ENCODE assay signal across 8 cellular contexts in the genomic region with DNA sequence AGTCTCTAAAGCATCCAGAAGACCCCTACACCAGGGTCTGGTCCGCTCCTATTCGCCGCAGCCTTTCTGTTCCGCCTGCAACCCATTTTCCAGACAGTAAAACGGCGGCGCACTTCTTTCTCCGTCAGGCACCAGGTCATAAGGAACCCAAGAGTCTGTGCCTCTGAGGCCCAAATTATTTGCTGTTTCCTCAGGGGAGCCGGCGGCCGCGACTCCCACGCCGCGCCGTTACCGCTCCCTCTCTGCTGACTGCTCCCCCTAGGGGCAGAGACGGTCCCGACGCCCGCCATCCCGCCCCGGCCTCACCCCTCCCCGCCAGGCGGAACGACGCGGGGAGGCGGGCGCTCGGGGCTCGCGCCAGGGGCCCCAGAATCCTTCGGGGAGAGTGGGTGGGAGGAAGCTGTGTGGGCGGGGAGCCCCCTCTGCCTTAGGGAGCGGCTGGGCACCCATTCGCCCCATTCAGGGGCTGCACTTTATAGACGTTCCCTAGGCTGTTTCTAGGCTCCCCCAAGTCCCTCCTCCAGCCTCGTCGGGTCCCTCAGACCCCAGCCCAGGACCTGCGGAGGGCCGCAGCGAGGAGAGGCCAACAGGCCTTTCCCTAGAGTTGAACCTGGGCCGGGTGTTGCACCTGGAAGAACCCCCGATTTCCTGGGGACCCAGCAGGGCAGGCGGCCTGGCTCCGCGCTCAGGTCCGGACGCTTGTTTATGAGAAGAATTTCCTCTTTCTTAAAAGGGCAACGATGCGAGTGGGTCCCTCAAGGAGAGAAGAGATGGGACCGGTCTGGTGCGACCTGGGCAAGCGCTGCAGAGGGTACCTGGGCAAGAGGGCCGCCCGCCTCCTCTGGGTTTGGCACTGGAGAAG.
DNase-seq lines count a peak whose midpoint lies in the region; ATAC-seq and TF ChIP-seq lines count a peak whose summit lies in the region.

No MANE protein-coding gene starts in this region.

- peak; percentile 40 for ATAC-seq in GM21619 (IDR thresholded peaks at IDR 0.05; ENCODE audit: unreplicated experiment)

- peak overlapping the region; percentile 99 to 100 for H3K27ac ChIP-seq in mucosa of rectum (ENCODE audit: low read depth in 2 of 2, low read length in 2 of 2)

- H3K9me3 ChIP-seq in mucosa of rectum (ENCODE audit: control insufficient read depth in 2 of 2, low read length in 2 of 2), result no peaks in the 10 kb centered on the region

- TF ChIP-seq POLR2A in erythroblast (IDR thresholded peaks at IDR 0.05; ENCODE audit: low read length), result peak; percentile 75

- H3K9ac ChIP-seq in mucosa of rectum (ENCODE audit: low read depth in 1 of 2, low read length in 2 of 2), result peak overlapping the region; percentile 92 to 95

- no peaks in the 10 kb centered on the region for H3K36me3 ChIP-seq in mucosa of rectum (ENCODE audit: control insufficient read depth in 2 of 2, insufficient read depth in 2 of 2, low read length in 2 of 2)

- peak overlapping the region; percentile 85 to 89 for H3K4me3 ChIP-seq in mucosa of rectum (ENCODE audit: low read length in 2 of 2)

- TF ChIP-seq EP300 in Ishikawa (IDR thresholded peaks at IDR 0.05; ENCODE audit: borderline replicate concordance), result peak; percentile 20; the same call in 1 of the 2 replicates

- peak; percentile 66 for TF ChIP-seq RAD21 in Ishikawa (IDR thresholded peaks at IDR 0.05; ENCODE audit: low read depth)

- no peaks in the 10 kb centered on the region for H3K27me3 ChIP-seq in mucosa of rectum (ENCODE audit: control insufficient read depth in 2 of 2, insufficient read depth in 2 of 2, low read length in 2 of 2)

- peak; percentile 86 for DNase-seq in DMS153 treated with DMSO at 0.1 percent for 48 hours (lab: John Stamatoyannopoulos, UW; ENCODE audit: unreplicated experiment)
- DNase-seq in OCI-M1 (lab: John Stamatoyannopoulos, UW), result peak; percentile 98
- peak; percentile 95 for DNase-seq in activated T-cell treated with anti-CD3 and anti-CD28 coated beads, Interleukin-2, amount 50 U/mL, for 1 hour
- DNase-seq in erythroblast (lab: John Stamatoyannopoulos, UW), result peak; percentile 98
- DNase-seq in stimulated activated CD8-positive, alpha-beta memory T cell treated with anti-CD3 and anti-CD28 coated beads, Interleukin-4, amount 100 ng/mL, for 48 hours, result peak; percentile 95

- H3K4me1 ChIP-seq in mucosa of rectum (ENCODE audit: control insufficient read depth in 2 of 2, insufficient read depth in 2 of 2, low read length in 2 of 2), result peaks cover 39 to 43% of the 10 kb centered on the region in 2 donors

TF ChIP-seq in Ishikawa, 13 proteins besides CTCF, POLR2A, EP300 and RAD21:
- peak; percentile 43 for TF ChIP-seq NFIC (IDR thresholded peaks at IDR 0.05)
- TF ChIP-seq, protein P1, sequence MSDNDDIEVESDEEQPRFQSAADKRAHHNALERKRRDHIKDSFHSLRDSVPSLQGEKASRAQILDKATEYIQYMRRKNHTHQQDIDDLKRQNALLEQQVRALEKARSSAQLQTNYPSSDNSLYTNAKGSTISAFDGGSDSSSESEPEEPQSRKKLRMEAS (IDR thresholded peaks at IDR 0.05), result peak; percentile 89
- no peak for TF ChIP-seq CEBPB (IDR thresholded peaks at IDR 0.05)
- TF ChIP-seq, protein P2, sequence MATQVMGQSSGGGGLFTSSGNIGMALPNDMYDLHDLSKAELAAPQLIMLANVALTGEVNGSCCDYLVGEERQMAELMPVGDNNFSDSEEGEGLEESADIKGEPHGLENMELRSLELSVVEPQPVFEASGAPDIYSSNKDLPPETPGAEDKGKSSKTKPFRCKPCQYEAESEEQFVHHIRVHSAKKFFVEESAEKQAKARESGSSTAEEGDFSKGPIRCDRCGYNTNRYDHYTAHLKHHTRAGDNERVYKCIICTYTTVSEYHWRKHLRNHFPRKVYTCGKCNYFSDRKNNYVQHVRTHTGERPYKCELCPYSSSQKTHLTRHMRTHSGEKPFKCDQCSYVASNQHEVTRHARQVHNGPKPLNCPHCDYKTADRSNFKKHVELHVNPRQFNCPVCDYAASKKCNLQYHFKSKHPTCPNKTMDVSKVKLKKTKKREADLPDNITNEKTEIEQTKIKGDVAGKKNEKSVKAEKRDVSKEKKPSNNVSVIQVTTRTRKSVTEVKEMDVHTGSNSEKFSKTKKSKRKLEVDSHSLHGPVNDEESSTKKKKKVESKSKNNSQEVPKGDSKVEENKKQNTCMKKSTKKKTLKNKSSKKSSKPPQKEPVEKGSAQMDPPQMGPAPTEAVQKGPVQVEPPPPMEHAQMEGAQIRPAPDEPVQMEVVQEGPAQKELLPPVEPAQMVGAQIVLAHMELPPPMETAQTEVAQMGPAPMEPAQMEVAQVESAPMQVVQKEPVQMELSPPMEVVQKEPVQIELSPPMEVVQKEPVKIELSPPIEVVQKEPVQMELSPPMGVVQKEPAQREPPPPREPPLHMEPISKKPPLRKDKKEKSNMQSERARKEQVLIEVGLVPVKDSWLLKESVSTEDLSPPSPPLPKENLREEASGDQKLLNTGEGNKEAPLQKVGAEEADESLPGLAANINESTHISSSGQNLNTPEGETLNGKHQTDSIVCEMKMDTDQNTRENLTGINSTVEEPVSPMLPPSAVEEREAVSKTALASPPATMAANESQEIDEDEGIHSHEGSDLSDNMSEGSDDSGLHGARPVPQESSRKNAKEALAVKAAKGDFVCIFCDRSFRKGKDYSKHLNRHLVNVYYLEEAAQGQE (IDR thresholded peaks at IDR 0.05; ENCODE audit: low read depth), result no peak
- TF ChIP-seq, protein P3, sequence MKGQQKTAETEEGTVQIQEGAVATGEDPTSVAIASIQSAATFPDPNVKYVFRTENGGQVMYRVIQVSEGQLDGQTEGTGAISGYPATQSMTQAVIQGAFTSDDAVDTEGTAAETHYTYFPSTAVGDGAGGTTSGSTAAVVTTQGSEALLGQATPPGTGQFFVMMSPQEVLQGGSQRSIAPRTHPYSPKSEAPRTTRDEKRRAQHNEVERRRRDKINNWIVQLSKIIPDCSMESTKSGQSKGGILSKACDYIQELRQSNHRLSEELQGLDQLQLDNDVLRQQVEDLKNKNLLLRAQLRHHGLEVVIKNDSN (IDR thresholded peaks at IDR 0.05), result peak; percentile 60
- peak; percentile 55; the same call in 1 of the 2 replicates for TF ChIP-seq FOXM1 (IDR thresholded peaks at IDR 0.05; ENCODE audit: borderline replicate concordance, low read depth)
- TF ChIP-seq TCF12 (IDR thresholded peaks at IDR 0.05; ENCODE audit: low read depth), result peak; percentile 78
- TF ChIP-seq TEAD4 (IDR thresholded peaks at IDR 0.05), result peak; percentile 29; the same call in 1 of the 2 replicates
- TF ChIP-seq YY1 (IDR thresholded peaks at IDR 0.05; ENCODE audit: low read depth), result peak; percentile 81
- TF ChIP-seq CREB1 (IDR thresholded peaks at IDR 0.05; ENCODE audit: low read depth), result no peak
- TF ChIP-seq EGR1 (IDR thresholded peaks at IDR 0.05), result peak; percentile 98
- peak; percentile 45 for TF ChIP-seq TAF1 (IDR thresholded peaks at IDR 0.05; ENCODE audit: low read depth)
- peak; percentile 94 for TF ChIP-seq ZBTB7A (IDR thresholded peaks at IDR 0.05; ENCODE audit: low read depth)

Comparison
In these comparisons a context has a peak if more than half of its experiments do, and no peak if none do; other contexts are left out.
1. Peak in every context shown above with its lines: DNase-seq, ATAC-seq, H3K4me3 ChIP-seq and H3K27ac ChIP-seq.